In genomic region chr21:14376854-14377253, GRCh38 we compare ENCODE assay signal across 17 cellular contexts. TPM values are rescaled to one million over a fixed set of nuclear protein-coding genes. Genes with fewer than 3 reads are reported as not detected.
DNase-seq lines count a peak whose midpoint lies in the region; ATAC-seq and TF ChIP-seq lines count a peak whose summit lies in the region.
"Had no signal": no experiment of that assay in that cellular context is flagged by ENCODE, and none has a peak within 500 bp of the region (broad histone marks: within the 10 kb centered on the region; RNA-seq: fewer than 3 reads in every experiment).

No MANE protein-coding gene starts in this region.

- H2BK12ac ChIP-seq in H9 (ENCODE audit: insufficient read length, low read depth, low read length): no peak overlapping the region

- ATAC-seq in Panc1: no peak
- ATAC-seq: activated CD4-positive, alpha-beta T cell treated with anti-CD3 and anti-CD28 coated beads for 36 hours; lower lobe of right lung had no signal

- no peaks in the 10 kb centered on the region for H3K79me1 ChIP-seq in H9 (ENCODE audit: insufficient read depth, low read depth, low read length, poor library complexity, severe bottlenecking)

- no peak overlapping the region for H3K56ac ChIP-seq in H9 (ENCODE audit: insufficient read length, low read depth, low read length)

- H3K23ac ChIP-seq in H9 (ENCODE audit: insufficient read length, low read depth, low read length): no peak overlapping the region

- H3K23me2 ChIP-seq in H9 (ENCODE audit: insufficient read length, low read depth, low read length, poor library complexity, severe bottlenecking): no peaks in the 10 kb centered on the region

- no peak overlapping the region for H3K18ac ChIP-seq in H9 (ENCODE audit: insufficient read length, low read depth, low read length)

- in situ Hi-C loops in Panc1 (cut with HindIII; ENCODE audit: low pct_unique_long_range_greater_than_20kb, low sequenced_read_pairs): no loop called here

- POLR2A ChIA-PET in Panc1 (lab: Charles Lee): no interaction called here

- H2BK15ac ChIP-seq in H9 (ENCODE audit: low read depth, low read length): no peak overlapping the region

- no peak overlapping the region for H2AFZ ChIP-seq in H9 (ENCODE audit: low read length)
- H2AFZ ChIP-seq: parathyroid adenoma had no signal

- no peak overlapping the region for H3K4ac ChIP-seq in H9 (ENCODE audit: low read depth, low read length)

- H2BK20ac ChIP-seq in H9 (ENCODE audit: low read depth, low read length, poor library complexity, severe bottlenecking): no peak overlapping the region

- H3T11ph ChIP-seq in H9 (ENCODE audit: low read length): no peak overlapping the region

- H3K4me3 Mint-ChIP-seq in H9 (no peak overlapping the region), glutamatergic neuron (ENCODE audit: unreplicated experiment) (no peak overlapping the region)
- H3K4me3 Mint-ChIP-seq: activated CD4-positive, alpha-beta T cell treated with anti-CD3 and anti-CD28 coated beads for 36 hours; T-helper 2 cell treated with Interferon-gamma antibody and Interleukin-4, amounts not matched to agents 5 μg/mL and 100 μg/mL, for 36 hours had no signal

- H3K27ac Mint-ChIP-seq in H9 (no peak overlapping the region; a peak in 2 of 7 replicates), glutamatergic neuron (ENCODE audit: unreplicated experiment) (peak overlapping the region; percentile 30)
- H3K27ac Mint-ChIP-seq: activated CD4-positive, alpha-beta T cell treated with anti-CD3 and anti-CD28 coated beads for 36 hours; T-helper 2 cell treated with Interferon-gamma antibody and Interleukin-4, amounts not matched to agents 5 μg/mL and 100 μg/mL, for 36 hours had no signal

- H3K4me2 ChIP-seq in H9 (ENCODE audit: insufficient read depth, insufficient read length, low read length): no peak overlapping the region

- no peak overlapping the region for H3K14ac ChIP-seq in H9 (ENCODE audit: insufficient read depth, low read length)

- no peaks in the 10 kb centered on the region for H3K9me3 Mint-ChIP-seq in H9
- no peaks in the 10 kb centered on the region for H3K9me3 Mint-ChIP-seq in glutamatergic neuron (ENCODE audit: unreplicated experiment)
- H3K9me3 Mint-ChIP-seq: T-helper 2 cell treated with Interferon-gamma antibody and Interleukin-4, amounts not matched to agents 5 μg/mL and 100 μg/mL, for 36 hours had no signal

- no CpG with 5 or more reads among the region's 2 CpGs for WGBS in H9 (ENCODE audit: extremely low coverage, insufficient read length, low lambda C conversion rate)

- TF ChIP-seq CTCF in C4-2B (conservative IDR thresholded peaks at IDR 0.05) (peak; percentile 32), H9 (conservative IDR thresholded peaks at IDR 0.05) (peak; percentile 50; the same call in 2 of the 3 replicates), Panc1 (IDR thresholded peaks at IDR 0.05) (peak; percentile 26), glutamatergic neuron (IDR thresholded peaks at IDR 0.05; ENCODE audit: partially characterized antibody, unreplicated experiment) (no peak), dorsolateral prefrontal cortex (IDR thresholded peaks at IDR 0.05 in 54 of 56, conservative IDR thresholded peaks at IDR 0.05 in 2 of 56; ENCODE audit: low read depth in 1 of 56, partially characterized antibody in 56 of 56) (no peak)

- no TSS peak for BruUV-seq in Panc1 (replicated peaks; lab: Mats Ljungman, UMichigan)

- no peak overlapping the region for H3K4me3 ChIP-seq in Panc1 (ENCODE audit: low read depth in 2 of 2, low read length in 2 of 2)
- H3K4me3 ChIP-seq in dorsolateral prefrontal cortex: no peak overlapping the region
- H3K4me3 ChIP-seq: lower lobe of right lung had no signal

- no peaks in the 10 kb centered on the region for H3K27me3 Mint-ChIP-seq in H9 (ENCODE audit: low read depth)
- H3K27me3 Mint-ChIP-seq in glutamatergic neuron (ENCODE audit: unreplicated experiment): no peaks in the 10 kb centered on the region
- H3K27me3 Mint-ChIP-seq: activated CD4-positive, alpha-beta T cell treated with anti-CD3 and anti-CD28 coated beads for 36 hours had no signal

- H3K9me3 ChIP-seq in H9 (ENCODE audit: control insufficient read depth, low read depth, low read length) (no peaks in the 10 kb centered on the region), Panc1 (ENCODE audit: control insufficient read depth, insufficient read depth, low read depth, low read length) (no peaks in the 10 kb centered on the region)
- H3K9me3 ChIP-seq: lower lobe of right lung had no signal

- CTCF ChIA-PET in Panc1 (lab: Charles Lee): no interaction called here

- H3K27ac ChIP-seq in C4-2B: no peak overlapping the region
- H3K27ac ChIP-seq in H9 (ENCODE audit: insufficient read length, low read depth, low read length): no peak overlapping the region
- H3K27ac ChIP-seq in Panc1 (ENCODE audit: low read length): no peak overlapping the region
- no peak overlapping the region for H3K27ac ChIP-seq in dorsolateral prefrontal cortex
- H3K27ac ChIP-seq: lower lobe of right lung, parathyroid adenoma had no signal

- no peak overlapping the region for H4K5ac ChIP-seq in H9 (ENCODE audit: insufficient read length, low read depth, low read length)

- no peaks in the 10 kb centered on the region for H4K20me1 ChIP-seq in H9 (ENCODE audit: control insufficient read depth, insufficient read depth, insufficient read length)

- no peaks in the 10 kb centered on the region for H3K27me3 ChIP-seq in H9 (ENCODE audit: insufficient read depth, low read length)
- H3K27me3 ChIP-seq in Panc1 (ENCODE audit: control insufficient read depth, insufficient read depth, low read length): no peaks in the 10 kb centered on the region
- no peaks in the 10 kb centered on the region for H3K27me3 ChIP-seq in dorsolateral prefrontal cortex

- no peak overlapping the region for H2BK120ac ChIP-seq in H9 (ENCODE audit: low read depth, low read length, poor library complexity, severe bottlenecking)

- no peaks in the 10 kb centered on the region for H3K4me1 ChIP-seq in H9 (ENCODE audit: insufficient read depth, low read length)
- H3K4me1 ChIP-seq in Panc1 (ENCODE audit: control insufficient read depth, insufficient read depth, low read length): peaks cover 3% of the 10 kb centered on the region
- H3K4me1 ChIP-seq: parathyroid adenoma had no signal

- H3K4me1 Mint-ChIP-seq in H9 (peaks cover 4% of the 10 kb centered on the region in 2 experiments), glutamatergic neuron (ENCODE audit: low read depth, unreplicated experiment) (peaks cover 7% of the 10 kb centered on the region)

- H3K79me2 ChIP-seq in H9 (ENCODE audit: insufficient read depth, low read length): peaks cover 6% of the 10 kb centered on the region; the same call in 1 of the 2 replicates
- H3K79me2 ChIP-seq: parathyroid adenoma had no signal

- no peak for DNase-seq in H9
- no peak for DNase-seq in Panc1 (ENCODE audit: low read depth, low spot score)
- DNase-seq in glutamatergic neuron: no peak
- DNase-seq in dorsolateral prefrontal cortex: no peak
- no peak for DNase-seq in activated CD4-positive, alpha-beta T cell treated with anti-CD3 and anti-CD28 coated beads, Interleukin-2, amount 50 U/mL, for 4 hours
- no peak for DNase-seq in T-helper 9 cell
- DNase-seq: activated CD4-positive, alpha-beta T cell treated with anti-CD3 and anti-CD28 coated beads for 36 hours; amygdala; central memory CD4-positive, alpha-beta T cell; COR-L47; effector CD8-positive, alpha-beta T cell; lower lobe of right lung; NCI-H2029 treated with DMSO at 0.1 percent for 48 hours; NCI-H510A treated with DMSO at 0.1 percent for 48 hours had no signal

- no peak overlapping the region for H4K91ac ChIP-seq in H9 (ENCODE audit: insufficient read length, low read depth, low read length)

- no peak overlapping the region for H3K9ac ChIP-seq in H9 (ENCODE audit: extremely low read depth, insufficient read length, low read length)
- H3K9ac ChIP-seq: parathyroid adenoma had no signal

- intact Hi-C loops in Panc1 (cut with micrococcal nuclease; ENCODE audit: unreplicated experiment) (no loop called here), dorsolateral prefrontal cortex (cut with DNase I) (no loop called here)

- H3K36me3 Mint-ChIP-seq in H9 (ENCODE audit: insufficient read depth in 1 of 3, low read depth in 3 of 3) (peaks cover 40 to 68% (median 62%) of the 10 kb centered on the region in 3 experiments; a peak in 6 of 7 replicates), glutamatergic neuron (ENCODE audit: unreplicated experiment) (peaks cover 4% of the 10 kb centered on the region)

- H2BK5ac ChIP-seq in H9 (ENCODE audit: insufficient read length, low read length): no peak overlapping the region

- peaks cover 16% of the 10 kb centered on the region for H3K36me3 ChIP-seq in Panc1 (ENCODE audit: control insufficient read depth, insufficient read depth, low read length)

- no peak overlapping the region for H4K8ac ChIP-seq in H9 (replicated peaks; ENCODE audit: insufficient read length, low read depth, low read length)

- H2AK5ac ChIP-seq in H9 (ENCODE audit: insufficient read length, low read length): no peak overlapping the region

RNA-seq across cellular contexts. Expression of gene HSPA13, which starts 6.1 kb away (rescaled TPM):
- total RNA-seq in H9 (2021) (30.7 and 32.6 TPM in 2 replicates), Panc1 (2021; ENCODE audit: unreplicated experiment) (30.1 TPM), glutamatergic neuron (ENCODE audit: unreplicated experiment) (59.3 TPM), dorsolateral prefrontal cortex (10 to 100 TPM; 27.8 to 86.2 (median 52.1) TPM)
- 10.1 TPM for polyA plus RNA-seq in Panc1 (2012; ENCODE audit: insufficient read length)

Comparison
In these comparisons a context has a peak if more than half of its experiments do, and no peak if none do; other contexts are left out.
1. CTCF ChIP-seq: peak in C4-2B (single experiment), H9 (single experiment) and Panc1 (single experiment); none in glutamatergic neuron (single experiment) and dorsolateral prefrontal cortex (0 of 56).